Comparison of ENCODE assay signal across 1 cellular context in genomic region chr17:58658804-58659713, GRCh38.
TF ChIP-seq lines count a peak whose summit lies in the region.

No MANE protein-coding gene starts in this region.

TF ChIP-seq in HepG2, 621 proteins besides CTCF, POLR2A, EP300 and RAD21 (continued from another document and continues in another):
- TF ChIP-seq SNAPC4 (CRISPR knock-in tag; IDR thresholded peaks at IDR 0.05) (peak; percentile 100), ZBTB43 (CRISPR knock-in tag; conservative IDR thresholded peaks at IDR 0.05) (0 out of 2 replicates have a peak, but pooled peaks have one; percentile 50), ZNF367 (CRISPR knock-in tag; IDR thresholded peaks at IDR 0.05; ENCODE audit: borderline replicate concordance) (peak; percentile 85), ZUFSP (CRISPR knock-in tag; IDR thresholded peaks at IDR 0.05; ENCODE audit: borderline replicate concordance) (no peak), ZNF232 (CRISPR knock-in tag; IDR thresholded peaks at IDR 0.05; ENCODE audit: borderline replicate concordance) (peak; percentile 87; the same call in 1 of the 2 replicates), ZNF460 (CRISPR knock-in tag; IDR thresholded peaks at IDR 0.05; ENCODE audit: borderline replicate concordance) (no peak), FOSL1 (CRISPR knock-in tag; IDR thresholded peaks at IDR 0.05; ENCODE audit: borderline replicate concordance) (peak; percentile 37; the same call in 1 of the 2 replicates), CREB1 (IDR thresholded peaks at IDR 0.05) (peak; percentile 86), CREB1 (CRISPR knock-in tag; IDR thresholded peaks at IDR 0.05) (peak; percentile 95), KMT2A (CRISPR knock-in tag; IDR thresholded peaks at IDR 0.05) (peak; percentile 59; the same call in 1 of the 2 replicates), SMC3 (IDR thresholded peaks at IDR 0.05; ENCODE audit: low read length) (peak; percentile 48; the same call in 1 of the 2 replicates), POGZ (CRISPR knock-in tag; IDR thresholded peaks at IDR 0.05) (peak; percentile 64), KDM2A (CRISPR knock-in tag; IDR thresholded peaks at IDR 0.05; ENCODE audit: borderline replicate concordance, low read depth) (peak; percentile 64; the same call in 1 of the 2 replicates), RFX3 (CRISPR knock-in tag; IDR thresholded peaks at IDR 0.05) (peak; percentile 49), SOX13 (IDR thresholded peaks at IDR 0.05) (peak; percentile 98), SOX13 (CRISPR knock-in tag; conservative IDR thresholded peaks at IDR 0.05 in 1 of 2, IDR thresholded peaks at IDR 0.05 in 1 of 2) (peak; percentile 70 to 99), ELK4 (CRISPR knock-in tag; IDR thresholded peaks at IDR 0.05; ENCODE audit: borderline replicate concordance) (no peak), ATF7-NPFF (CRISPR knock-in tag; IDR thresholded peaks at IDR 0.05; ENCODE audit: low read depth) (peak; percentile 63), HNRNPK (IDR thresholded peaks at IDR 0.05; ENCODE audit: low read depth, low read length, poor library complexity, severe bottlenecking) (no peak), ZMAT3 (CRISPR knock-in tag; conservative IDR thresholded peaks at IDR 0.05) (no peak; the same call in 1 of the 2 replicates), CSRNP2 (CRISPR knock-in tag; conservative IDR thresholded peaks at IDR 0.05; ENCODE audit: low read depth) (peak; percentile 47; the same call in 1 of the 2 replicates), TCF7 (IDR thresholded peaks at IDR 0.05; ENCODE audit: low read depth) (no peak), GATAD2A (CRISPR knock-in tag; IDR thresholded peaks at IDR 0.05) (peak; percentile 93), ELF4 (CRISPR knock-in tag; IDR thresholded peaks at IDR 0.05; ENCODE audit: borderline replicate concordance) (peak; percentile 79; the same call in 1 of the 2 replicates), ETS1 (CRISPR knock-in tag; IDR thresholded peaks at IDR 0.05) (no peak), RARG (CRISPR knock-in tag; IDR thresholded peaks at IDR 0.05; ENCODE audit: low read depth) (no peak), ZBTB7B (CRISPR knock-in tag; IDR thresholded peaks at IDR 0.05) (peak; percentile 47; the same call in 1 of the 2 replicates), CEBPG (CRISPR knock-in tag; IDR thresholded peaks at IDR 0.05) (peak; percentile 64), JUNB (CRISPR knock-in tag; IDR thresholded peaks at IDR 0.05; ENCODE audit: borderline replicate concordance) (0 out of 2 replicates have a peak, but pooled peaks have one; percentile 28), SRF (IDR thresholded peaks at IDR 0.05; ENCODE audit: low read depth, low read length) (peak; percentile 61), NCOR1 (IDR thresholded peaks at IDR 0.05; ENCODE audit: borderline replicate concordance, low read length) (peak; percentile 55), SMAD9 (CRISPR knock-in tag; IDR thresholded peaks at IDR 0.05) (no peak), ZFP36 (IDR thresholded peaks at IDR 0.05; ENCODE audit: borderline replicate concordance, low read depth, low read length, partially characterized antibody) (no peak), SMYD3 (CRISPR knock-in tag; IDR thresholded peaks at IDR 0.05) (peak; percentile 80), DDIT3 (CRISPR knock-in tag; IDR thresholded peaks at IDR 0.05) (0 out of 2 replicates have a peak, but pooled peaks have one; percentile 90), JUN (CRISPR knock-in tag; IDR thresholded peaks at IDR 0.05) (no peak), ZNF20 (CRISPR knock-in tag; IDR thresholded peaks at IDR 0.05) (no peak), ZIK1 (CRISPR knock-in tag; IDR thresholded peaks at IDR 0.05; ENCODE audit: borderline replicate concordance, low read depth) (no peak), STAG1 (CRISPR knock-in tag; IDR thresholded peaks at IDR 0.05) (no peak), DBP (CRISPR knock-in tag; IDR thresholded peaks at IDR 0.05; ENCODE audit: not compliant biosample characterization) (peak; percentile 49), SAFB2 (CRISPR knock-in tag; IDR thresholded peaks at IDR 0.05; ENCODE audit: borderline replicate concordance, low read depth) (no peak; the same call in 1 of the 2 replicates), GMEB1 (CRISPR knock-in tag; IDR thresholded peaks at IDR 0.05; ENCODE audit: borderline replicate concordance) (peak; percentile 34), REST (IDR thresholded peaks at IDR 0.05; ENCODE audit: borderline replicate concordance in 1 of 2, low read depth in 1 of 2, low read length in 2 of 2) (peak in 1 of 2 experiments; percentile 76; a peak in 2 of 4 replicates), ZNF331 (CRISPR knock-in tag; IDR thresholded peaks at IDR 0.05) (peak; percentile 87), ZNF430 (CRISPR knock-in tag; IDR thresholded peaks at IDR 0.05) (peak; percentile 15; the same call in 1 of the 2 replicates)
